Comparison of ENCODE assay signal across 8 cellular contexts in genomic region chr17:63741251-63742049, GRCh38.
DNase-seq lines count a peak whose midpoint lies in the region; ATAC-seq and TF ChIP-seq lines count a peak whose summit lies in the region.

Gene STRADA, minus strand, starts transcription at chr17:63741799. Its CDS starts 13,430 bp downstream, at chr17:63728369.

- peak; percentile 99 for DNase-seq in AG08395 (ENCODE audit: low spot score)
- DNase-seq in NCI-H345 (lab: John Stamatoyannopoulos, UW) = peak; percentile 99
- peak; percentile 94 to 98 (median 96) for DNase-seq in activated CD4-positive, CD25-positive, alpha-beta regulatory T cell (lab: John Stamatoyannopoulos, UW)
- DNase-seq in central memory CD4-positive, alpha-beta T cell = peak; percentile 98
- peak; percentile 98 for DNase-seq in iris pigment epithelial cell (ENCODE audit: low read depth)
- DNase-seq in stimulated activated CD4-positive, alpha-beta T cell treated with anti-CD3 and anti-CD28 coated beads, Interleukin-12 subunit alpha, Interleukin-12 subunit beta, amount 100 ng/mL, for 4 hours = peak; percentile 98

- ATAC-seq in HG03196 (IDR thresholded peaks at IDR 0.05; ENCODE audit: unreplicated experiment) = peak; percentile 77

- TF ChIP-seq POLR2A in GM18951 (IDR thresholded peaks at IDR 0.05; ENCODE audit: extremely low read depth, insufficient read depth, insufficient read length) = peak; percentile 95

- in situ Hi-C loops in GM18951 (cut with MboI; ENCODE audit: low sequenced_read_pairs, unreplicated experiment) = no loop called here

Comparison
In these comparisons a context has a peak if more than half of its experiments do, and no peak if none do; other contexts are left out.
1. Peak in every context shown above with its lines: DNase-seq and ATAC-seq.